Comparison of ENCODE assay signal across 17 cellular contexts in the genomic region with DNA sequence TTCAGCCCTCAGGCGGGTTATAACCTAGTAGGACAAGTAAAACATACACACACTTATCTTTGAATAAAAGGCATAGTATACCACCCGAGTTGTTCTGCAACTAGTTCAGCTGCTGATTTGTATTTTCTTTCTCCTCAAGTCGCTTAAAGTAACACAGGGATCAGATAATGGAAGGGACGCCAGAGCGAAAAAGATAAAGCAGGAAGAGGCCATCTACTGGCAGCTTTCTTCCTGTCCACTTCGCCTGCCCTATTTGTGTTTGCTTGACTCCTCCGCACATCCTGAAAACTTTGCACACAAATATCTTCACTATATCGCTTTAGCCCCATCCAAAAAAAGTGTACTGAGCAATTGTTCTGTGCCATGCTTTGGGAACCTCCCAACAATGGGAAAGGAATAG.
DNase-seq lines count a peak whose midpoint lies in the region; ATAC-seq and TF ChIP-seq lines count a peak whose summit lies in the region.
"Had no signal": no experiment of that assay in that cellular context is flagged by ENCODE, and none has a peak within 500 bp of the region (broad histone marks: within the 10 kb centered on the region; RNA-seq: fewer than 3 reads in every experiment).

No MANE protein-coding gene starts in this region.

- no peak overlapping the region for H3K27ac ChIP-seq in liver (ENCODE audit: low read depth in 1 of 2, low read length in 2 of 2)
- H3K27ac ChIP-seq: BLaER1 treated with 17β-estradiol and CSF1 and Interleukin-3, amounts not matched to agents 10 nM and 100 nM; colonic mucosa; foreskin keratinocyte had no signal

- H3K27me3 ChIP-seq in liver (ENCODE audit: control insufficient read depth in 4 of 4, insufficient read depth in 4 of 4, low read length in 3 of 4) = peaks cover 0 to 7% (median 1%) of the 10 kb centered on the region in 4 donors
- H3K27me3 ChIP-seq: BLaER1 treated with 17β-estradiol and CSF1 and Interleukin-3, amounts not matched to agents 10 nM and 100 nM; colonic mucosa; foreskin keratinocyte had no signal

- TF ChIP-seq RAD21 in liver (IDR thresholded peaks at IDR 0.05) = peak; percentile 40 to 54

- WGBS in liver = 37% methylated on average over 8 of the region's 8 CpGs

- peak; percentile 51 for DNase-seq in Ammon's horn (ENCODE audit: low spot score)
- DNase-seq in LNCaP clone FGC (ENCODE audit: low read depth) = peak; percentile 2
- peak; percentile 13 for DNase-seq in dermis blood vessel endothelial cell
- DNase-seq in NCI-H2227 treated with DMSO at 0.1 percent for 48 hours (lab: John Stamatoyannopoulos, UW) = no peak
- DNase-seq in SIG-M5 (lab: John Stamatoyannopoulos, UW) = no peak
- DNase-seq: colonic mucosa; EL; foreskin keratinocyte; Karpas-422; NCI-H1930; stimulated activated CD4-positive, alpha-beta T cell treated with anti-CD3 and anti-CD28 coated beads, Interleukin-4, amount 100 ng/mL, for 4 hours had no signal

- no peaks in the 10 kb centered on the region for H3K4me1 ChIP-seq in liver (ENCODE audit: control insufficient read depth in 4 of 4, insufficient read depth in 4 of 4, low read length in 3 of 4)
- H3K4me1 ChIP-seq: BLaER1 treated with 17β-estradiol and CSF1 and Interleukin-3, amounts not matched to agents 10 nM and 100 nM; colonic mucosa; foreskin keratinocyte had no signal

- TF ChIP-seq CTCF in LNCaP clone FGC (IDR thresholded peaks at IDR 0.05; ENCODE audit: control insufficient read depth, extremely low read depth, insufficient read depth) = peak; percentile 53
- peak; percentile 9 for TF ChIP-seq CTCF in liver (IDR thresholded peaks at IDR 0.05; ENCODE audit: low read depth, low read length, missing input control)

- no peak overlapping the region for H3K4me3 ChIP-seq in LNCaP clone FGC (ENCODE audit: low read depth, low read length)
- H3K4me3 ChIP-seq in liver (ENCODE audit: low read depth in 1 of 3, low read length in 3 of 3) = no peak overlapping the region
- H3K4me3 ChIP-seq: BLaER1 treated with 17β-estradiol and CSF1 and Interleukin-3, amounts not matched to agents 10 nM and 100 nM; colonic mucosa had no signal

- H3K9me3 ChIP-seq in liver (ENCODE audit: control insufficient read depth in 4 of 4, low read length in 3 of 4) = no peaks in the 10 kb centered on the region
- H3K9me3 ChIP-seq: colonic mucosa had no signal

- H3K36me3 ChIP-seq in liver (ENCODE audit: control insufficient read depth in 4 of 4, insufficient read depth in 3 of 4, low read depth in 1 of 4, low read length in 3 of 4) = no peaks in the 10 kb centered on the region
- H3K36me3 ChIP-seq: BLaER1 treated with 17β-estradiol and CSF1 and Interleukin-3, amounts not matched to agents 10 nM and 100 nM; colonic mucosa had no signal

- no peak for ATAC-seq in HG03196 (IDR thresholded peaks at IDR 0.05; ENCODE audit: unreplicated experiment)
- no peak for ATAC-seq in HG03521 (IDR thresholded peaks at IDR 0.05; ENCODE audit: unreplicated experiment)
- ATAC-seq: activated CD4-positive, CD25-positive, alpha-beta regulatory T cell treated with anti-CD3 and anti-CD28 coated beads, Interleukin-2, amount 50 U/mL, for 24 hours; foreskin keratinocyte; stimulated activated memory B cell treated with anti-CD40 and anti-IgM and Interleukin-4, amounts not matched to agents 10 μg/mL and 1 μg/mL and 100 μg/mL, for 72 hours had no signal

- no peak overlapping the region for H3K9ac ChIP-seq in liver (ENCODE audit: low read depth in 1 of 2, low read length in 2 of 2)
- H3K9ac ChIP-seq: BLaER1 treated with 17β-estradiol and CSF1 and Interleukin-3, amounts not matched to agents 10 nM and 100 nM had no signal

TF ChIP-seq in liver, 16 proteins besides CTCF, POLR2A, EP300 and RAD21:
- TF ChIP-seq, protein P1, sequence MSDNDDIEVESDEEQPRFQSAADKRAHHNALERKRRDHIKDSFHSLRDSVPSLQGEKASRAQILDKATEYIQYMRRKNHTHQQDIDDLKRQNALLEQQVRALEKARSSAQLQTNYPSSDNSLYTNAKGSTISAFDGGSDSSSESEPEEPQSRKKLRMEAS (IDR thresholded peaks at IDR 0.05) = no peak
- TF ChIP-seq FOXA2 (IDR thresholded peaks at IDR 0.05) (no peak), HNF4A (conservative IDR thresholded peaks at IDR 0.05) (no peak), JUND (IDR thresholded peaks at IDR 0.05) (no peak)
- TF ChIP-seq, protein P2, sequence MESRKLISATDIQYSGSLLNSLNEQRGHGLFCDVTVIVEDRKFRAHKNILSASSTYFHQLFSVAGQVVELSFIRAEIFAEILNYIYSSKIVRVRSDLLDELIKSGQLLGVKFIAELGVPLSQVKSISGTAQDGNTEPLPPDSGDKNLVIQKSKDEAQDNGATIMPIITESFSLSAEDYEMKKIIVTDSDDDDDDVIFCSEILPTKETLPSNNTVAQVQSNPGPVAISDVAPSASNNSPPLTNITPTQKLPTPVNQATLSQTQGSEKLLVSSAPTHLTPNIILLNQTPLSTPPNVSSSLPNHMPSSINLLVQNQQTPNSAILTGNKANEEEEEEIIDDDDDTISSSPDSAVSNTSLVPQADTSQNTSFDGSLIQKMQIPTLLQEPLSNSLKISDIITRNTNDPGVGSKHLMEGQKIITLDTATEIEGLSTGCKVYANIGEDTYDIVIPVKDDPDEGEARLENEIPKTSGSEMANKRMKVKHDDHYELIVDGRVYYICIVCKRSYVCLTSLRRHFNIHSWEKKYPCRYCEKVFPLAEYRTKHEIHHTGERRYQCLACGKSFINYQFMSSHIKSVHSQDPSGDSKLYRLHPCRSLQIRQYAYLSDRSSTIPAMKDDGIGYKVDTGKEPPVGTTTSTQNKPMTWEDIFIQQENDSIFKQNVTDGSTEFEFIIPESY (IDR thresholded peaks at IDR 0.05) = no peak

Comparison
In these comparisons a context has a peak if more than half of its experiments do, and no peak if none do; other contexts are left out.
1. DNase-seq: peak in Ammon's horn (single experiment), LNCaP clone FGC (single experiment) and dermis blood vessel endothelial cell (single experiment); none in NCI-H2227 treated with DMSO at 0.1 percent for 48 hours (single experiment) and SIG-M5 (single experiment).